1 cellular context compared by ENCODE assay signal in the genomic region with DNA sequence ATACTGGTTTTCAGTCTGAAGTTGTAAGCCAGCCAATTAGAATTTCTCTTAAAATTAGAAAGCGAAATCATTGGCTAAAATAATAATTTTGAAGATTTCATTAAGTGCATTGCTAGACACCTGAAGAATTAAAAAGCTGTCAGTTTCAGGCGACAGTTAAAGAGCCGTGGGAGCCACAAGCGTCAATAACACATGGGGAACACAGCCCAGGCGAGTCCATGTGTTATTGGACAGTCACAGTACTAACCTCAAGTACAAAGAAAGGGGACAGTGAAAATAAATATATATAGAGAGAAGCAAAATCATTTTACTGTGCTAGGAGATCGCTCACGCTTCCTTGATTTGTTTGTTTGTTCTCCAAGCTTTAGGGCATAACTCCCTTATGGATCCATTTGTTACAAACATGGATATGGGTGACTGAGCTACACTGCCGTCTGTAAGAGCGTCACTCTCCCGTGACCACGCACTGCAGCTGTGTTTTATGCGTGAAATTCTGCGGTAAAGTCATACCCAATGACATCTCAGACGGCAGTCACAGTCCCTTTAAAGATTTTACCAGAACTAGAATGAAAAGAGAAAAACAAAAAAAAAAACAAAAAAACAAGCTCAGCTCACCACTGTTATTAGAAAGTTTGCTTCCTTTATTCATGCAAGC.
TF ChIP-seq lines count a peak whose summit lies in the region.

No MANE protein-coding gene starts in this region.

TF ChIP-seq in H1, 55 proteins besides CTCF, POLR2A, EP300 and RAD21:
- TF ChIP-seq TEAD4 (IDR thresholded peaks at IDR 0.05; ENCODE audit: low read depth, low read length) = no peak
